8 cellular contexts compared by ENCODE assay signal in genomic region chrX:52990011-52990631, GRCh38. TPM values are rescaled to one million over a fixed set of nuclear protein-coding genes. Genes with fewer than 3 reads are reported as not detected.
DNase-seq lines count a peak whose midpoint lies in the region; ATAC-seq and TF ChIP-seq lines count a peak whose summit lies in the region.
"Not testable (repeated sequence)": the region's sequence is repeated elsewhere in the genome, so short reads cannot be mapped to it uniquely, and the experiment has no call there.

No MANE protein-coding gene starts in this region.

- not testable (repeated sequence) for H3K36me3 Mint-ChIP-seq in activated T-cell treated with anti-CD3 and anti-CD28 coated beads, Interleukin-2, amount 50 U/mL, for 24 hours (ENCODE audit: low read depth)
- H3K36me3 Mint-ChIP-seq in stimulated activated effector memory CD8-positive, alpha-beta T cell treated with anti-CD3 and anti-CD28 coated beads, Interleukin-12 subunit alpha, Interleukin-12 subunit beta, amount 100 ng/mL, for 72 hours, result peaks cover 12% of the 10 kb centered on the region

- DNase-seq in DMS53 treated with DMSO at 0.1 percent for 48 hours (lab: John Stamatoyannopoulos, UW; ENCODE audit: unreplicated experiment) (peak; percentile 30), HUDEP-2 (lab: John Stamatoyannopoulos, UW; ENCODE audit: unreplicated experiment in 76 of 76) (peak in 58 of 76 experiments; percentile 0 to 68 (median 31)), RWPE1 (ENCODE audit: low spot score) (peak; percentile 6), myocyte (ENCODE audit: low read depth) (peak; percentile 59)
- peak; percentile 77 for DNase-seq in activated T-cell treated with anti-CD3 and anti-CD28 coated beads, Interleukin-2, amount 50 U/mL, for 24 hours
- not testable (repeated sequence) for DNase-seq in epithelial cell of proximal tubule (ENCODE audit: low read depth)
- peak; percentile 35 to 72 for DNase-seq in stimulated activated effector memory CD8-positive, alpha-beta T cell treated with anti-CD3 and anti-CD28 coated beads, Interleukin-12 subunit alpha, Interleukin-12 subunit beta, amount 100 ng/mL, for 72 hours (ENCODE audit: low spot score in 2 of 2)

- POLR2A ChIA-PET in RWPE1 (lab: Yijun Ruan, JAX; ENCODE audit: low non-redundant PET), result not testable (repeated sequence)

- TF ChIP-seq CTCF in RWPE1 (conservative IDR thresholded peaks at IDR 0.05; ENCODE audit: low read depth) (peak; percentile 16), epithelial cell of proximal tubule (conservative IDR thresholded peaks at IDR 0.05; ENCODE audit: low read depth, low read length) (peak; percentile 62)

- not testable (repeated sequence) for H3K4me3 ChIP-seq in epithelial cell of proximal tubule (ENCODE audit: low read depth, low read length)

- peaks cover 39% of the 10 kb centered on the region for H3K4me1 Mint-ChIP-seq in activated T-cell treated with anti-CD3 and anti-CD28 coated beads, Interleukin-2, amount 50 U/mL, for 24 hours (ENCODE audit: low read depth)
- H3K4me1 Mint-ChIP-seq in stimulated activated effector memory CD8-positive, alpha-beta T cell treated with anti-CD3 and anti-CD28 coated beads, Interleukin-12 subunit alpha, Interleukin-12 subunit beta, amount 100 ng/mL, for 72 hours, result peaks cover 33% of the 10 kb centered on the region

- peak overlapping the region; percentile 92 for H3K27ac Mint-ChIP-seq in activated T-cell treated with anti-CD3 and anti-CD28 coated beads, Interleukin-2, amount 50 U/mL, for 24 hours
- peak overlapping the region; percentile 94 for H3K27ac Mint-ChIP-seq in stimulated activated effector memory CD8-positive, alpha-beta T cell treated with anti-CD3 and anti-CD28 coated beads, Interleukin-12 subunit alpha, Interleukin-12 subunit beta, amount 100 ng/mL, for 72 hours

- not testable (repeated sequence) for H3K27ac ChIP-seq in RWPE1

- H3K27me3 Mint-ChIP-seq in activated T-cell treated with anti-CD3 and anti-CD28 coated beads, Interleukin-2, amount 50 U/mL, for 24 hours, result peaks cover 30% of the 10 kb centered on the region

- H3K4me3 Mint-ChIP-seq in activated T-cell treated with anti-CD3 and anti-CD28 coated beads, Interleukin-2, amount 50 U/mL, for 24 hours, result not testable (repeated sequence)
- H3K4me3 Mint-ChIP-seq in stimulated activated effector memory CD8-positive, alpha-beta T cell treated with anti-CD3 and anti-CD28 coated beads, Interleukin-12 subunit alpha, Interleukin-12 subunit beta, amount 100 ng/mL, for 72 hours, result peak overlapping the region; percentile 68

- CTCF ChIA-PET in RWPE1 (lab: Yijun Ruan, JAX), result interaction anchor here (0.6 kb wide), 1 partner anchor 83 kb away, joined by 4 read pairs; no protein-coding TSS in a partner anchor

- H3K9me3 Mint-ChIP-seq in activated T-cell treated with anti-CD3 and anti-CD28 coated beads, Interleukin-2, amount 50 U/mL, for 24 hours; stimulated activated effector memory CD8-positive, alpha-beta T cell treated with anti-CD3 and anti-CD28 coated beads, Interleukin-12 subunit alpha, Interleukin-12 subunit beta, amount 100 ng/mL, for 72 hours: not testable (repeated sequence)

- peak; percentile 85 for ATAC-seq in GM21515 (IDR thresholded peaks at IDR 0.05; ENCODE audit: unreplicated experiment)
- ATAC-seq in stimulated activated effector memory CD8-positive, alpha-beta T cell treated with anti-CD3 and anti-CD28 coated beads, Interleukin-12 subunit alpha, Interleukin-12 subunit beta, amount 100 ng/mL, for 72 hours, result peak; percentile 68

RNA-seq across cellular contexts. Expression of gene FAM156A, which starts 31.8 kb away (rescaled TPM):
- 5.0 and 12.6 TPM in 2 replicates for total RNA-seq in epithelial cell of proximal tubule
- 16.7 and 30.5 TPM in 2 replicates for total RNA-seq in myocyte
- 42.2 TPM for polyA plus RNA-seq in myocyte (2012)

RNA-seq across cellular contexts. Expression of gene GPR173, which starts 58.5 kb away (rescaled TPM):
- total RNA-seq in epithelial cell of proximal tubule, result 1.5 and 2.2 TPM in 2 replicates
- 2.2 and 2.5 TPM in 2 replicates for total RNA-seq in myocyte
- polyA plus RNA-seq in myocyte (2012), result 7.4 TPM
